In the genomic region with DNA sequence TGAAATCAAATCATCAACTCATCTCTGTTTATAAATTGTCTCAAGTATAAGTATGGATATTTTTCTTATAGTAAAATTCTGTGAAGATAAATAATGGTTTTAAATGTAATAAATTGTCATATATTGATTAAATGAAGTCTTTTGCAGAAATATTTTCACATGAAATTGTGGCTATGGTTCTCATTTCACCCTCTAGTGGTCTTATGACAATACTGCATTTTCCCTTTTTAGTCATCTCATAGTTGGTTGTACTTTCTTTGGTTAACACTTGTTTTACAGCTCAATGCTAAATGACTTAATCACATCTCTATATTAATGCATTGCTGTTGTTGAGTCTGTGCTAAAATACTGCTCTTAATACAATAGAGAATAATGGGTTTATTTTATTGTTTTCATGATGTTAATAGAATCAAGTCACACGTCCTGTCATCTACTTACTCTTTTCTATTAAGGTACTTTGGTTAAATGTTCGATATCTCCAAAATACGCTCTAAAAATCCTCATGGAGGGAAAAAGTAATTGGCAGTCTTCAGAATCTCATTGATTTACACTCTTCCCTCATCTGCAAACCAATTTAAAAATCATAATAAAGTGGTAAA, we compare ENCODE assay signal across 9 cellular contexts. TPM values are rescaled to one million over a fixed set of nuclear protein-coding genes. Genes with fewer than 3 reads are reported as not detected.
A peak's percentile ranks its signal among the peaks of the same experiment; 100 is the strongest.
DNase-seq lines count a peak whose midpoint lies in the region; ATAC-seq, FAIRE-seq and TF ChIP-seq lines count a peak whose summit lies in the region.
"Had no signal": no experiment of that assay in that cellular context is flagged by ENCODE, and none has a peak within 500 bp of the region (broad histone marks: within the 10 kb centered on the region; RNA-seq: fewer than 3 reads in every experiment).

No MANE protein-coding gene starts in this region.

- H3K36me3 ChIP-seq in endothelial cell of umbilical vein (ENCODE audit: control insufficient read depth in 2 of 2, extremely low read depth in 1 of 2, insufficient read depth in 2 of 2, low read length in 2 of 2) = no peaks in the 10 kb centered on the region
- H3K36me3 ChIP-seq: BLaER1 treated with 17β-estradiol and CSF1 and Interleukin-3, amounts not matched to agents 10 nM and 100 nM had no signal

- peak; percentile 33 to 55 for TF ChIP-seq CTCF in endothelial cell of umbilical vein (IDR thresholded peaks at IDR 0.05; ENCODE audit: extremely low read depth in 1 of 2, insufficient read depth in 1 of 2, low read depth in 1 of 2, low read length in 2 of 2)
- peak; percentile 78 for TF ChIP-seq CTCF in progenitor cell of endocrine pancreas (IDR thresholded peaks at IDR 0.05; ENCODE audit: unreplicated experiment)

- intact Hi-C loops in endothelial cell of umbilical vein (cut with micrococcal nuclease) = loop anchor here (1.0 to 5.0 kb wide), 7 partner anchors 124 to 999 kb away; no protein-coding TSS in a partner anchor

- H3K27me3 Mint-ChIP-seq in progenitor cell of endocrine pancreas = no peaks in the 10 kb centered on the region

- no peaks in the 10 kb centered on the region for H3K27me3 ChIP-seq in endothelial cell of umbilical vein (ENCODE audit: control insufficient read depth in 2 of 2, insufficient read depth in 2 of 2, low read length in 2 of 2)
- H3K27me3 ChIP-seq: BLaER1 treated with 17β-estradiol and CSF1 and Interleukin-3, amounts not matched to agents 10 nM and 100 nM had no signal

- H3K4me2 ChIP-seq in endothelial cell of umbilical vein (ENCODE audit: insufficient read depth, low read length) = no peak overlapping the region
- H3K4me2 ChIP-seq: BLaER1 treated with 17β-estradiol and CSF1 and Interleukin-3, amounts not matched to agents 10 nM and 100 nM had no signal

- no peak overlapping the region for H3K27ac ChIP-seq in endothelial cell of umbilical vein (ENCODE audit: insufficient read depth, low read depth, low read length)
- H3K27ac ChIP-seq: BLaER1 treated with 17β-estradiol and CSF1 and Interleukin-3, amounts not matched to agents 10 nM and 100 nM had no signal

- no TSS peak for BruUV-seq in endothelial cell of umbilical vein (replicated peaks; lab: Mats Ljungman, UMichigan)

- H3K4me1 Mint-ChIP-seq in progenitor cell of endocrine pancreas (ENCODE audit: low read depth) = no peaks in the 10 kb centered on the region
- H3K4me1 Mint-ChIP-seq in stimulated activated effector memory CD8-positive, alpha-beta T cell treated with anti-CD3 and anti-CD28 coated beads, Interleukin-12 subunit alpha, Interleukin-12 subunit beta, amount 100 ng/mL, for 72 hours = no peaks in the 10 kb centered on the region

- H3K36me3 Mint-ChIP-seq in progenitor cell of endocrine pancreas (ENCODE audit: insufficient read depth) = no peaks in the 10 kb centered on the region
- H3K36me3 Mint-ChIP-seq in stimulated activated effector memory CD8-positive, alpha-beta T cell treated with anti-CD3 and anti-CD28 coated beads, Interleukin-12 subunit alpha, Interleukin-12 subunit beta, amount 100 ng/mL, for 72 hours = no peaks in the 10 kb centered on the region

- CTCF ChIA-PET in HEK293T (lab: Yijun Ruan, JAX) = interaction anchor here (0.7 to 1.3 kb wide), 6 partner anchors 10 to 253 kb away, joined by 3 to 4 read pairs (median 4); no protein-coding TSS in a partner anchor
- CTCF ChIA-PET in endothelial cell of umbilical vein (lab: Charles Lee) = interaction anchor here (0.9 to 2.7 kb wide), 40 partner anchors 9 to 997 kb away, joined by 3 to 66 read pairs (median 4); no protein-coding TSS in a partner anchor

- no peak overlapping the region for H3K9ac ChIP-seq in endothelial cell of umbilical vein (replicated peaks; ENCODE audit: extremely low read depth, insufficient read depth, low read length)
- H3K9ac ChIP-seq: BLaER1 treated with 17β-estradiol and CSF1 and Interleukin-3, amounts not matched to agents 10 nM and 100 nM had no signal

- H3K9me3 ChIP-seq in endothelial cell of umbilical vein (replicated peaks; ENCODE audit: control insufficient read depth, insufficient read depth, low read length) = no peaks in the 10 kb centered on the region

- dilution Hi-C loops in endothelial cell of umbilical vein (cut with MboI; ENCODE audit: extremely low pct_ligation_motif_present, low sequenced_read_pairs) = no loop called here

- H3K4me1 ChIP-seq in endothelial cell of umbilical vein (ENCODE audit: control insufficient read depth, extremely low read depth, insufficient read depth, low read length) = no peaks in the 10 kb centered on the region
- H3K4me1 ChIP-seq: BLaER1 treated with 17β-estradiol and CSF1 and Interleukin-3, amounts not matched to agents 10 nM and 100 nM had no signal

- TF ChIP-seq POLR2A in endothelial cell of umbilical vein (IDR thresholded peaks at IDR 0.05; ENCODE audit: low read depth, low read length) = no peak

- no peak overlapping the region for H3K4me3 Mint-ChIP-seq in progenitor cell of endocrine pancreas (ENCODE audit: low read depth)
- no peak overlapping the region for H3K4me3 Mint-ChIP-seq in stimulated activated effector memory CD8-positive, alpha-beta T cell treated with anti-CD3 and anti-CD28 coated beads, Interleukin-12 subunit alpha, Interleukin-12 subunit beta, amount 100 ng/mL, for 72 hours

- peak; percentile 18 for FAIRE-seq in endothelial cell of umbilical vein (lab: Jason Lieb, UNC)

- DNase-seq in NCI-H2029 treated with DMSO at 0.1 percent for 48 hours (lab: John Stamatoyannopoulos, UW) (peak; percentile 7), NCI-H2029 (lab: John Stamatoyannopoulos, UW) (no peak), HEK293T (ENCODE audit: extremely low spot score) (peak; percentile 10), NCI-H748 (lab: John Stamatoyannopoulos, UW; ENCODE audit: unreplicated experiment) (peak; percentile 31), endothelial cell of umbilical vein (ENCODE audit: low read depth, low spot score) (peak; percentile 47), progenitor cell of endocrine pancreas (ENCODE audit: low spot score, unreplicated experiment) (no peak), activated T-cell treated with anti-CD3 and anti-CD28 coated beads for 4 hours (no peak)
- no peak for DNase-seq in stimulated activated effector memory CD8-positive, alpha-beta T cell treated with anti-CD3 and anti-CD28 coated beads, Interleukin-12 subunit alpha, Interleukin-12 subunit beta, amount 100 ng/mL, for 72 hours (ENCODE audit: low spot score in 2 of 2)

- no peaks in the 10 kb centered on the region for H3K9me1 ChIP-seq in endothelial cell of umbilical vein (replicated peaks; ENCODE audit: control insufficient read depth, extremely low read depth, insufficient read depth, low read length)

- POLR2A ChIA-PET in HEK293T (lab: Yijun Ruan, JAX) = no interaction called here
- POLR2A ChIA-PET in endothelial cell of umbilical vein (lab: Charles Lee) = no interaction called here

- H3K27ac Mint-ChIP-seq in progenitor cell of endocrine pancreas = no peak overlapping the region
- H3K27ac Mint-ChIP-seq in stimulated activated effector memory CD8-positive, alpha-beta T cell treated with anti-CD3 and anti-CD28 coated beads, Interleukin-12 subunit alpha, Interleukin-12 subunit beta, amount 100 ng/mL, for 72 hours = no peak overlapping the region

- no peak overlapping the region for H2AFZ ChIP-seq in endothelial cell of umbilical vein (ENCODE audit: low read depth, low read length)

- no peak for ATAC-seq in stimulated activated effector memory CD8-positive, alpha-beta T cell treated with anti-CD3 and anti-CD28 coated beads, Interleukin-12 subunit alpha, Interleukin-12 subunit beta, amount 100 ng/mL, for 72 hours

- H3K79me2 ChIP-seq in endothelial cell of umbilical vein (ENCODE audit: control insufficient read depth, insufficient read depth, low read length) = no peaks in the 10 kb centered on the region

- H4K20me1 ChIP-seq in endothelial cell of umbilical vein (replicated peaks; ENCODE audit: control insufficient read depth, extremely low read depth, insufficient read depth, low read length) = no peaks in the 10 kb centered on the region
- H4K20me1 ChIP-seq: BLaER1 treated with 17β-estradiol and CSF1 and Interleukin-3, amounts not matched to agents 10 nM and 100 nM had no signal

- no peak overlapping the region for H3K4me3 ChIP-seq in endothelial cell of umbilical vein (replicated peaks in 1 of 3; ENCODE audit: insufficient read depth in 1 of 3, low read depth in 1 of 3, low read length in 3 of 3)
- H3K4me3 ChIP-seq: BLaER1 treated with 17β-estradiol and CSF1 and Interleukin-3, amounts not matched to agents 10 nM and 100 nM had no signal

- peaks cover 2% of the 10 kb centered on the region for H3K9me3 Mint-ChIP-seq in progenitor cell of endocrine pancreas (ENCODE audit: low read depth)
- no peaks in the 10 kb centered on the region for H3K9me3 Mint-ChIP-seq in stimulated activated effector memory CD8-positive, alpha-beta T cell treated with anti-CD3 and anti-CD28 coated beads, Interleukin-12 subunit alpha, Interleukin-12 subunit beta, amount 100 ng/mL, for 72 hours

TF ChIP-seq in HEK293T, 16 proteins besides CTCF, POLR2A, EP300 and RAD21:
- TF ChIP-seq ARNT (IDR thresholded peaks at IDR 0.05) = no peak
- no peak for TF ChIP-seq ZNF384 (IDR thresholded peaks at IDR 0.05)
- no peak for TF ChIP-seq SUZ12 (IDR thresholded peaks at IDR 0.05)
- TF ChIP-seq BHLHE40 (IDR thresholded peaks at IDR 0.05; ENCODE audit: borderline replicate concordance) = no peak
- TF ChIP-seq FOXK2 (IDR thresholded peaks at IDR 0.05) = no peak
- no peak for TF ChIP-seq LEF1 (IDR thresholded peaks at IDR 0.05; ENCODE audit: borderline replicate concordance)
- no peak for TF ChIP-seq L3MBTL2 (conservative IDR thresholded peaks at IDR 0.05)
- no peak for TF ChIP-seq HDGF (IDR thresholded peaks at IDR 0.05; ENCODE audit: borderline replicate concordance)

TF ChIP-seq in endothelial cell of umbilical vein, 7 proteins besides CTCF, POLR2A, EP300 and RAD21 (continues in another document):
- TF ChIP-seq, protein P1, sequence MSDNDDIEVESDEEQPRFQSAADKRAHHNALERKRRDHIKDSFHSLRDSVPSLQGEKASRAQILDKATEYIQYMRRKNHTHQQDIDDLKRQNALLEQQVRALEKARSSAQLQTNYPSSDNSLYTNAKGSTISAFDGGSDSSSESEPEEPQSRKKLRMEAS (IDR thresholded peaks at IDR 0.05; ENCODE audit: insufficient read depth, insufficient read length) = no peak
- TF ChIP-seq EZH2 (IDR thresholded peaks at IDR 0.05; ENCODE audit: borderline replicate concordance, low read depth, low read length, severe bottlenecking) (no peak), MYC (IDR thresholded peaks at IDR 0.05; ENCODE audit: low read depth, low read length) (no peak), GATA2 (IDR thresholded peaks at IDR 0.05; ENCODE audit: insufficient read depth, insufficient read length, low read depth, low read length) (no peak)

RNA-seq across cellular contexts. Expression of a gene that starts 38.0 kb away (rescaled TPM):
- total RNA-seq in endothelial cell of umbilical vein (38.6 and 42.1 TPM in 2 replicates), progenitor cell of endocrine pancreas (25.1 and 27.4 TPM in 2 replicates)
- polyA plus RNA-seq in endothelial cell of umbilical vein = 3.1 and 4.1 TPM in 2 replicates
- polyA plus RNA-seq in endothelial cell of umbilical vein (2011; cell fraction: cytosol; rRNA removed) = 4.2 and 4.8 TPM in 2 replicates
- polyA plus RNA-seq in endothelial cell of umbilical vein (2011; cell fraction: nucleus; rRNA removed) = 11.0 and 13.5 TPM in 2 replicates
- 16.2 and 26.0 TPM in 2 replicates for polyA plus RNA-seq in endothelial cell of umbilical vein (2012)
- polyA minus RNA-seq in endothelial cell of umbilical vein = 33.9 and 47.6 TPM in 2 replicates
- 10.7 TPM for polyA minus RNA-seq in endothelial cell of umbilical vein (2011; cell fraction: cytosol; rRNA and poly(A)+ RNA removed)
- polyA minus RNA-seq in endothelial cell of umbilical vein (2011; cell fraction: nucleus; rRNA and poly(A)+ RNA removed) = 92.9 and 95.4 TPM in 2 replicates

Comparison
In these comparisons a context has a peak if more than half of its experiments do, and no peak if none do; other contexts are left out.
1. DNase-seq: peak in NCI-H2029 treated with DMSO at 0.1 percent for 48 hours (single experiment), HEK293T (single experiment), NCI-H748 (single experiment) and endothelial cell of umbilical vein (single experiment); none in NCI-H2029 (single experiment), progenitor cell of endocrine pancreas (single experiment), activated T-cell treated with anti-CD3 and anti-CD28 coated beads for 4 hours (single experiment) and stimulated activated effector memory CD8-positive, alpha-beta T cell treated with anti-CD3 and anti-CD28 coated beads, Interleukin-12 subunit alpha, Interleukin-12 subunit beta, amount 100 ng/mL, for 72 hours (0 of 2).